ENCODE assay signal across 20 cellular contexts in the genomic region with DNA sequence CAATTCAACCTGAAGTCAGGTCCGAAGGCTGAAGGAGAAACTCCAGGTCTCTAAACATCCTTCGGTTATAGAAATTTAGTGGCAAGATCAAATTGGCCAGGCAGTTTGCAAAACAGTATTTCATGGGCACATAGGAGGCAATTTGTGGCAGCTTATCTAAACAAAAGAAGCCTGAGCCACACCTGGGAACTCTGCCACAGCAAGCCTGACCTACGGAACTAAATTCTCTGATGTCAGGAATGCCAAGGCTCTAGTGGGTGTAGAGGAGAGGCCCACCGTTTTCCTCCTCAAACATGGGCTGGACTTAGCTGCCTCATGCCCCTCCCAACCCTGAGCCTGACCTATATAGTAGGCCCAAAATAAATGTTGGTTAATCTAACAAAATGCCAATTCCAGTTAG. TPM values are rescaled to one million over a fixed set of nuclear protein-coding genes. Genes with fewer than 3 reads are reported as not detected.
DNase-seq lines count a peak whose midpoint lies in the region; ATAC-seq and TF ChIP-seq lines count a peak whose summit lies in the region.
"Had no signal": no experiment of that assay in that cellular context is flagged by ENCODE, and none has a peak within 500 bp of the region (broad histone marks: within the 10 kb centered on the region; RNA-seq: fewer than 3 reads in every experiment).

No MANE protein-coding gene starts in this region.

- in situ Hi-C loops in Panc1 (cut with HindIII; ENCODE audit: low pct_unique_long_range_greater_than_20kb, low sequenced_read_pairs) = no loop called here

- no peaks in the 10 kb centered on the region for H3K79me2 ChIP-seq in Karpas-422 (ENCODE audit: low read length)

- no peaks in the 10 kb centered on the region for H3K27me3 ChIP-seq in Panc1 (ENCODE audit: control insufficient read depth, insufficient read depth, low read length)
- no peaks in the 10 kb centered on the region for H3K27me3 ChIP-seq in endodermal cell (ENCODE audit: control insufficient read depth, insufficient read depth, low read length, poor library complexity, severe bottlenecking)
- H3K27me3 ChIP-seq in Karpas-422 (ENCODE audit: low read length) = no peaks in the 10 kb centered on the region

- H3K4me3 Mint-ChIP-seq in endodermal cell = no peak overlapping the region
- H3K4me3 Mint-ChIP-seq in effector memory CD8-positive, alpha-beta T cell = no peak overlapping the region
- H3K4me3 Mint-ChIP-seq: CD4-positive, CD25-positive, alpha-beta regulatory T cell; H9 had no signal

- no peak for TF ChIP-seq CTCF in Panc1 (IDR thresholded peaks at IDR 0.05)
- TF ChIP-seq CTCF in endodermal cell (conservative IDR thresholded peaks at IDR 0.05) = no peak
- TF ChIP-seq CTCF in mucosa of descending colon (IDR thresholded peaks at IDR 0.05) = no peak

- no peaks in the 10 kb centered on the region for H3K9me3 Mint-ChIP-seq in endodermal cell
- no peaks in the 10 kb centered on the region for H3K9me3 Mint-ChIP-seq in effector memory CD8-positive, alpha-beta T cell
- H3K9me3 Mint-ChIP-seq: H9 had no signal

- no TSS peak for BruUV-seq in Panc1 (replicated peaks; lab: Mats Ljungman, UMichigan)

- H3K9ac ChIP-seq in endodermal cell (ENCODE audit: extremely low read depth, low read length, poor library complexity, severe bottlenecking) (no peak overlapping the region), Karpas-422 (ENCODE audit: low read length) (no peak overlapping the region)
- H3K9ac ChIP-seq: BLaER1, GM23248 had no signal

- 0 out of 2 replicates have a peak, but pooled peaks have one; percentile 17 for ATAC-seq in Panc1
- peak; percentile 80 for ATAC-seq in mucosa of descending colon
- ATAC-seq in effector memory CD8-positive, alpha-beta T cell (replicated peaks) = no peak

- H3K9me3 ChIP-seq in Panc1 (ENCODE audit: control insufficient read depth, insufficient read depth, low read depth, low read length) (no peaks in the 10 kb centered on the region), endodermal cell (ENCODE audit: control insufficient read depth, low read length) (no peaks in the 10 kb centered on the region), mucosa of descending colon (no peaks in the 10 kb centered on the region), Karpas-422 (ENCODE audit: low read length) (no peaks in the 10 kb centered on the region)
- H3K9me3 ChIP-seq: BLaER1 had no signal

- CTCF ChIA-PET in Panc1 (lab: Charles Lee) = no interaction called here

- intact Hi-C loops in Panc1 (cut with micrococcal nuclease; ENCODE audit: unreplicated experiment) = no loop called here
- intact Hi-C loops in mucosa of descending colon (cut with DNase I, micrococcal nuclease) = no loop called here

- 94 to 96% methylated on average over 3 to 4 of the region's 4 CpGs for WGBS in endodermal cell (ENCODE audit: insufficient coverage in 1 of 2, insufficient read length in 1 of 2), 2 experiments

- no peak overlapping the region for H2AFZ ChIP-seq in Karpas-422 (ENCODE audit: low read length)
- H2AFZ ChIP-seq: GM23248 had no signal

- H3K9me2 ChIP-seq in Karpas-422 (replicated peaks; ENCODE audit: insufficient read depth, low read length) = no peaks in the 10 kb centered on the region

- H3K4me3 ChIP-seq in Panc1 (ENCODE audit: low read depth in 2 of 2, low read length in 2 of 2) (no peak overlapping the region), endodermal cell (ENCODE audit: low read length) (no peak overlapping the region), mucosa of descending colon (no peak overlapping the region), Karpas-422 (ENCODE audit: low read length) (no peak overlapping the region)
- H3K4me3 ChIP-seq: BLaER1, GM23248 had no signal

- H3K36me3 ChIP-seq in Panc1 (ENCODE audit: control insufficient read depth, insufficient read depth, low read length) (peaks cover 4% of the 10 kb centered on the region; the same call in 1 of the 2 replicates), endodermal cell (ENCODE audit: control insufficient read depth, insufficient read depth, low read length) (no peaks in the 10 kb centered on the region), mucosa of descending colon (ENCODE audit: low read depth) (no peaks in the 10 kb centered on the region), Karpas-422 (ENCODE audit: insufficient read depth, low read length) (no peaks in the 10 kb centered on the region)
- H3K36me3 ChIP-seq: BLaER1 had no signal

- H3K4me1 ChIP-seq in Panc1 (ENCODE audit: control insufficient read depth, insufficient read depth, low read length) = peaks cover 75% of the 10 kb centered on the region
- H3K4me1 ChIP-seq in endodermal cell (ENCODE audit: control insufficient read depth, insufficient read depth, low read length) = peaks cover 3% of the 10 kb centered on the region
- peaks cover 33% of the 10 kb centered on the region for H3K4me1 ChIP-seq in mucosa of descending colon (ENCODE audit: low read depth)
- H3K4me1 ChIP-seq in Karpas-422 (ENCODE audit: low read length) = no peaks in the 10 kb centered on the region
- H3K4me1 ChIP-seq: BLaER1 had no signal

- H3K4me1 Mint-ChIP-seq in endodermal cell = peaks cover 17% of the 10 kb centered on the region
- H3K4me1 Mint-ChIP-seq in effector memory CD8-positive, alpha-beta T cell (ENCODE audit: low read depth in 2 of 2) = no peaks in the 10 kb centered on the region
- H3K4me1 Mint-ChIP-seq: CD4-positive, CD25-positive, alpha-beta regulatory T cell had no signal

- H3K4me2 ChIP-seq in Karpas-422 (ENCODE audit: low read depth, low read length, poor library complexity, severe bottlenecking) = no peak overlapping the region
- H3K4me2 ChIP-seq: BLaER1 had no signal

- H3K27ac ChIP-seq in Panc1 (ENCODE audit: low read length) (peak overlapping the region; percentile 62), endodermal cell (ENCODE audit: low read depth, low read length) (no peak overlapping the region), Karpas-422 (ENCODE audit: low read length) (no peak overlapping the region)
- H3K27ac ChIP-seq: BLaER1, GM23248 had no signal

- H4K20me1 ChIP-seq in Karpas-422 (ENCODE audit: insufficient read depth, low read depth, low read length) = no peaks in the 10 kb centered on the region
- H4K20me1 ChIP-seq: BLaER1 had no signal

- no peaks in the 10 kb centered on the region for H3K36me3 Mint-ChIP-seq in endodermal cell (ENCODE audit: low read depth)
- no peaks in the 10 kb centered on the region for H3K36me3 Mint-ChIP-seq in effector memory CD8-positive, alpha-beta T cell (ENCODE audit: insufficient read depth)
- H3K36me3 Mint-ChIP-seq: CD4-positive, CD25-positive, alpha-beta regulatory T cell had no signal

- H3K27me3 Mint-ChIP-seq in endodermal cell (ENCODE audit: insufficient read depth) = no peaks in the 10 kb centered on the region
- H3K27me3 Mint-ChIP-seq in effector memory CD8-positive, alpha-beta T cell = peaks cover 11 to 16% of the 10 kb centered on the region in 2 donors

- POLR2A ChIA-PET in Panc1 (lab: Charles Lee) = no interaction called here

- H3K27ac Mint-ChIP-seq in endodermal cell = no peak overlapping the region
- no peak overlapping the region for H3K27ac Mint-ChIP-seq in effector memory CD8-positive, alpha-beta T cell
- H3K27ac Mint-ChIP-seq: CD4-positive, CD25-positive, alpha-beta regulatory T cell had no signal

- DNase-seq in M059J (ENCODE audit: low read depth) (peak; percentile 58), Panc1 (ENCODE audit: low read depth, low spot score) (no peak), endodermal cell (peak; percentile 38), mucosa of descending colon (peak in 1 of 3 donors; percentile 70), Karpas-422 (no peak), NCI-H82 (lab: John Stamatoyannopoulos, UW) (no peak)
- DNase-seq in effector memory CD8-positive, alpha-beta T cell = no peak
- DNase-seq: CD4-positive, CD25-positive, alpha-beta regulatory T cell; GM23248; H9; KBM-7; NCI-H1048; NCI-H1417 treated with DMSO at 0.1 percent for 48 hours; NCI-H1694 treated with DMSO at 0.1 percent for 48 hours; NCI-H2171 treated with DMSO at 0.1 percent for 48 hours; NCI-H345; NCI-H510A treated with DMSO at 0.1 percent for 48 hours; NCI-H748 treated with DMSO at 0.1 percent for 48 hours; SHP77 treated with DMSO at 0.1 percent for 48 hours had no signal

RNA-seq across cellular contexts. Expression of gene SATB2, which starts 16.0 kb away (rescaled TPM):
- total RNA-seq in M059J (2014; rRNA removed; shearing (Covaris generic)) = 7.5 and 7.8 TPM in 2 replicates
- total RNA-seq in Panc1 (2021; ENCODE audit: unreplicated experiment) = 43.2 TPM
- polyA plus RNA-seq in Panc1 (2012; ENCODE audit: insufficient read length) = 17.9 TPM
- total RNA-seq in endodermal cell = 1 to 10 TPM; 2.4 to 3.0 TPM
- 5.4 TPM for polyA plus RNA-seq in endodermal cell (2013, experiment 1 of 2)
- 5.7 TPM for polyA plus RNA-seq in endodermal cell (2013, experiment 2 of 2)
- total RNA-seq in mucosa of descending colon = 100 to 1,000 TPM; 125 to 328 (median 183) TPM
- 1.7 and 5.7 TPM in 2 replicates for total RNA-seq in Karpas-422 (2014; rRNA removed; shearing (Covaris generic); ENCODE audit: low replicate concordance)
- total RNA-seq: CD4-positive, CD25-positive, alpha-beta regulatory T cell had no signal

Comparison
In these comparisons a context has a peak if more than half of its experiments do, and no peak if none do; other contexts are left out.
1. DNase-seq: peak in M059J (single experiment) and endodermal cell (single experiment); none in Panc1 (single experiment), Karpas-422 (single experiment), NCI-H82 (single experiment) and effector memory CD8-positive, alpha-beta T cell (0 of 3).